Comparison of ENCODE assay signal across 28 cellular contexts in the genomic region with DNA sequence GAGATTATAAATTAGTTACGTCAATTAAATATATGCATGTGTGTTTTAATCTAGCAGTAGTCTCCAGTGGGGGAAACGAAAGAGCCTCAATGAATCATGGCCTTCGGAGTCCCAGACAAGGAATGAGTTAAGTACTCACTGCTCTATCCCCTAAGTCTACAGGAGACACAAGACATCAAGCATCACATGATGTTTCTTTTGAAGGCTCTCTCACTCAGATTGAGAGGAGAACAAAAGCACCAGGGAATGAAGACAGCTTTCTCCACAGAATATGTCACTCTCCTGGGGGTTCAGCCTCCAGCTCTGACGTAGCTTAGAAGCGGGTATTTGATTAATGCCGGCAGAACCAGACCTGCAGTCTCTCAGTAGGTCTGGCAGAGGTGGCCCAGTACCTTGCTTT.
DNase-seq lines count a peak whose midpoint lies in the region; ATAC-seq, FAIRE-seq and TF ChIP-seq lines count a peak whose summit lies in the region.
"Had no signal": no experiment of that assay in that cellular context is flagged by ENCODE, and none has a peak within 500 bp of the region (broad histone marks: within the 10 kb centered on the region; RNA-seq: fewer than 3 reads in every experiment).

No MANE protein-coding gene starts in this region.

- H3K4me1 ChIP-seq in ACC112 (ENCODE audit: control insufficient read depth, insufficient read depth, low read length, unreplicated experiment) (peaks cover 73% of the 10 kb centered on the region), gastroesophageal sphincter (peaks cover 0 to 16% (median 0%) of the 10 kb centered on the region in 3 donors)
- H3K4me1 ChIP-seq: spleen, upper lobe of right lung had no signal

- no peaks in the 10 kb centered on the region for H4K20me1 ChIP-seq in neural cell (ENCODE audit: insufficient read depth)

- ATAC-seq in gastroesophageal sphincter, result no peak
- ATAC-seq: HCT116; naive thymus-derived CD4-positive, alpha-beta T cell; upper lobe of right lung had no signal

- H3K4me2 ChIP-seq in neural cell (ENCODE audit: low read length), result no peak overlapping the region

- peaks cover 65% of the 10 kb centered on the region for H3K4me1 Mint-ChIP-seq in chondrocyte (ENCODE audit: low read depth)
- H3K4me1 Mint-ChIP-seq: memory B cell; naive thymus-derived CD4-positive, alpha-beta T cell had no signal

- TF ChIP-seq POLR2A in gastroesophageal sphincter (IDR thresholded peaks at IDR 0.05), result no peak

- H2AFZ ChIP-seq in ACC112 (ENCODE audit: low read length, unreplicated experiment) (no peak overlapping the region), neural cell (ENCODE audit: low read depth, low read length) (no peak overlapping the region)

- no peak overlapping the region for H3K4me3 ChIP-seq in ACC112 (ENCODE audit: low read depth, low read length)
- no peak overlapping the region for H3K4me3 ChIP-seq in neural cell (ENCODE audit: low read length)
- H3K4me3 ChIP-seq in gastroesophageal sphincter, result no peak overlapping the region
- H3K4me3 ChIP-seq: prostate gland, spleen, upper lobe of right lung had no signal

- H3K27me3 Mint-ChIP-seq in chondrocyte (ENCODE audit: low read depth), result no peaks in the 10 kb centered on the region

- TF ChIP-seq EP300 in neural cell (conservative IDR thresholded peaks at IDR 0.05; ENCODE audit: poor library complexity, severe bottlenecking) (peak; percentile 60), gastroesophageal sphincter (IDR thresholded peaks at IDR 0.05) (no peak)

- H3K9me3 ChIP-seq in neural cell (ENCODE audit: low read length) (no peaks in the 10 kb centered on the region), gastroesophageal sphincter (no peaks in the 10 kb centered on the region)
- H3K9me3 ChIP-seq: prostate gland, spleen, upper lobe of right lung had no signal

- no peak overlapping the region for H3K4me3 Mint-ChIP-seq in chondrocyte (ENCODE audit: unreplicated experiment)
- H3K4me3 Mint-ChIP-seq: memory B cell; naive thymus-derived CD4-positive, alpha-beta T cell; T-helper 1 cell treated with Interleukin-12 subunit alpha and Interleukin-12 subunit beta and Interleukin-4 antibody, amounts not matched to agents 30 μg/mL and 1 μg/mL, for 36 hours had no signal

- no peak for TF ChIP-seq CTCF in chondrocyte (IDR thresholded peaks at IDR 0.05)
- no peak for TF ChIP-seq CTCF in neural cell (IDR thresholded peaks at IDR 0.05; ENCODE audit: poor library complexity, severe bottlenecking)
- no peak for TF ChIP-seq CTCF in gastroesophageal sphincter (IDR thresholded peaks at IDR 0.05)

- no peaks in the 10 kb centered on the region for H3K9me2 ChIP-seq in neural cell (ENCODE audit: insufficient read depth, low read length)

- no peak for TF ChIP-seq RAD21 in neural cell (conservative IDR thresholded peaks at IDR 0.05)

- H3K79me2 ChIP-seq in ACC112 (ENCODE audit: control insufficient read depth, insufficient read depth, low read length, unreplicated experiment), result no peaks in the 10 kb centered on the region
- no peaks in the 10 kb centered on the region for H3K79me2 ChIP-seq in neural cell (replicated peaks; ENCODE audit: insufficient read depth, low read length)

- no peaks in the 10 kb centered on the region for H3F3A ChIP-seq in neural cell (ENCODE audit: insufficient read depth, low read length, poor library complexity, severe bottlenecking)

- FAIRE-seq in GM19239 (lab: Jason Lieb, UNC), result no peak
- FAIRE-seq: A204.1, colon, GM12892 had no signal

- 70 to 73% methylated on average over 4 to 5 of the region's 6 CpGs for WGBS in gastroesophageal sphincter (ENCODE audit: low coverage in 1 of 2), 2 donors

- H3K36me3 ChIP-seq in ACC112 (ENCODE audit: insufficient read depth, low read length) (no peaks in the 10 kb centered on the region), neural cell (ENCODE audit: insufficient read depth, low read length) (no peaks in the 10 kb centered on the region), gastroesophageal sphincter (no peaks in the 10 kb centered on the region)
- H3K36me3 ChIP-seq: prostate gland, spleen, upper lobe of right lung had no signal

- peak overlapping the region; percentile 90 for H3K27ac ChIP-seq in ACC112 (ENCODE audit: low read depth, low read length)
- peak overlapping the region; percentile 3 for H3K27ac ChIP-seq in neural cell (ENCODE audit: low read length)
- no peak overlapping the region for H3K27ac ChIP-seq in gastroesophageal sphincter
- H3K27ac ChIP-seq: prostate gland, spleen, upper lobe of right lung had no signal

- H3K36me3 Mint-ChIP-seq in chondrocyte (ENCODE audit: low read depth), result no peaks in the 10 kb centered on the region
- H3K36me3 Mint-ChIP-seq: memory B cell had no signal

- H3K9ac ChIP-seq in neural cell (ENCODE audit: low read length), result no peak overlapping the region

- H3K27me3 ChIP-seq in ACC112 (ENCODE audit: insufficient read depth, low read length), result no peaks in the 10 kb centered on the region
- no peaks in the 10 kb centered on the region for H3K27me3 ChIP-seq in neural cell (ENCODE audit: insufficient read depth, low read depth, low read length)
- H3K27me3 ChIP-seq in gastroesophageal sphincter, result no peaks in the 10 kb centered on the region
- H3K27me3 ChIP-seq: spleen, upper lobe of right lung had no signal

- peak overlapping the region; percentile 92 for H3K27ac Mint-ChIP-seq in chondrocyte (ENCODE audit: unreplicated experiment)
- H3K27ac Mint-ChIP-seq: memory B cell; naive thymus-derived CD4-positive, alpha-beta T cell; T-helper 1 cell treated with Interleukin-12 subunit alpha and Interleukin-12 subunit beta and Interleukin-4 antibody, amounts not matched to agents 30 μg/mL and 1 μg/mL, for 36 hours had no signal

- peak; percentile 31 for DNase-seq in RPMI7951 (ENCODE audit: low read depth)
- no peak for DNase-seq in chondrocyte (ENCODE audit: low spot score)
- no peak for DNase-seq in COR-L47 (lab: John Stamatoyannopoulos, UW)
- DNase-seq in GM19239 (ENCODE audit: insufficient read length, low spot score), result no peak
- no peak for DNase-seq in NCI-H510A treated with DMSO at 0.1 percent for 48 hours (lab: John Stamatoyannopoulos, UW)
- DNase-seq: activated gamma-delta T cell treated with Interleukin-2 at 50 U/mL for 16 hours; C1 segment of cervical spinal cord; DMS 273 treated with DMSO at 0.1 percent for 48 hours; foreskin melanocyte; KBM-7; naive thymus-derived CD4-positive, alpha-beta T cell; NCI-H1048; NCI-H1930; NK-92 treated with Interleukin-12 subunit alpha and Interleukin-12 subunit beta, amount 100 ng/mL, for 24 hours; Right ventricle myocardium superior; spleen; stimulated activated CD4-positive, alpha-beta T cell treated with anti-CD3 and anti-CD28 coated beads, Interleukin-4, amount 100 ng/mL, for 4 hours; upper lobe of right lung had no signal

- no peaks in the 10 kb centered on the region for H3K9me3 Mint-ChIP-seq in chondrocyte (ENCODE audit: low read depth)
- H3K9me3 Mint-ChIP-seq: memory B cell had no signal

TF ChIP-seq in neural cell, 6 proteins besides CTCF, POLR2A, EP300 and RAD21:
- TF ChIP-seq EZH2 (IDR thresholded peaks at IDR 0.05; ENCODE audit: borderline replicate concordance, insufficient read depth, low read length, poor library complexity, severe bottlenecking) (no peak), MXI1 (conservative IDR thresholded peaks at IDR 0.05; ENCODE audit: poor library complexity, severe bottlenecking) (no peak), TAF1 (IDR thresholded peaks at IDR 0.05; ENCODE audit: low read depth) (no peak), SMC3 (conservative IDR thresholded peaks at IDR 0.05; ENCODE audit: poor library complexity) (no peak), POLR2AphosphoS5 (IDR thresholded peaks at IDR 0.05) (no peak)
- TF ChIP-seq, protein P1, sequence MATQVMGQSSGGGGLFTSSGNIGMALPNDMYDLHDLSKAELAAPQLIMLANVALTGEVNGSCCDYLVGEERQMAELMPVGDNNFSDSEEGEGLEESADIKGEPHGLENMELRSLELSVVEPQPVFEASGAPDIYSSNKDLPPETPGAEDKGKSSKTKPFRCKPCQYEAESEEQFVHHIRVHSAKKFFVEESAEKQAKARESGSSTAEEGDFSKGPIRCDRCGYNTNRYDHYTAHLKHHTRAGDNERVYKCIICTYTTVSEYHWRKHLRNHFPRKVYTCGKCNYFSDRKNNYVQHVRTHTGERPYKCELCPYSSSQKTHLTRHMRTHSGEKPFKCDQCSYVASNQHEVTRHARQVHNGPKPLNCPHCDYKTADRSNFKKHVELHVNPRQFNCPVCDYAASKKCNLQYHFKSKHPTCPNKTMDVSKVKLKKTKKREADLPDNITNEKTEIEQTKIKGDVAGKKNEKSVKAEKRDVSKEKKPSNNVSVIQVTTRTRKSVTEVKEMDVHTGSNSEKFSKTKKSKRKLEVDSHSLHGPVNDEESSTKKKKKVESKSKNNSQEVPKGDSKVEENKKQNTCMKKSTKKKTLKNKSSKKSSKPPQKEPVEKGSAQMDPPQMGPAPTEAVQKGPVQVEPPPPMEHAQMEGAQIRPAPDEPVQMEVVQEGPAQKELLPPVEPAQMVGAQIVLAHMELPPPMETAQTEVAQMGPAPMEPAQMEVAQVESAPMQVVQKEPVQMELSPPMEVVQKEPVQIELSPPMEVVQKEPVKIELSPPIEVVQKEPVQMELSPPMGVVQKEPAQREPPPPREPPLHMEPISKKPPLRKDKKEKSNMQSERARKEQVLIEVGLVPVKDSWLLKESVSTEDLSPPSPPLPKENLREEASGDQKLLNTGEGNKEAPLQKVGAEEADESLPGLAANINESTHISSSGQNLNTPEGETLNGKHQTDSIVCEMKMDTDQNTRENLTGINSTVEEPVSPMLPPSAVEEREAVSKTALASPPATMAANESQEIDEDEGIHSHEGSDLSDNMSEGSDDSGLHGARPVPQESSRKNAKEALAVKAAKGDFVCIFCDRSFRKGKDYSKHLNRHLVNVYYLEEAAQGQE (IDR thresholded peaks at IDR 0.05; ENCODE audit: borderline replicate concordance), result no peak

Comparison
In these comparisons a context has a peak if more than half of its experiments do, and no peak if none do; other contexts are left out.
1. H3K27ac ChIP-seq: peak in ACC112 (single experiment) and neural cell (single experiment); none in gastroesophageal sphincter (0 of 4).